ENCODE assay signal across 14 cellular contexts in the genomic region with DNA sequence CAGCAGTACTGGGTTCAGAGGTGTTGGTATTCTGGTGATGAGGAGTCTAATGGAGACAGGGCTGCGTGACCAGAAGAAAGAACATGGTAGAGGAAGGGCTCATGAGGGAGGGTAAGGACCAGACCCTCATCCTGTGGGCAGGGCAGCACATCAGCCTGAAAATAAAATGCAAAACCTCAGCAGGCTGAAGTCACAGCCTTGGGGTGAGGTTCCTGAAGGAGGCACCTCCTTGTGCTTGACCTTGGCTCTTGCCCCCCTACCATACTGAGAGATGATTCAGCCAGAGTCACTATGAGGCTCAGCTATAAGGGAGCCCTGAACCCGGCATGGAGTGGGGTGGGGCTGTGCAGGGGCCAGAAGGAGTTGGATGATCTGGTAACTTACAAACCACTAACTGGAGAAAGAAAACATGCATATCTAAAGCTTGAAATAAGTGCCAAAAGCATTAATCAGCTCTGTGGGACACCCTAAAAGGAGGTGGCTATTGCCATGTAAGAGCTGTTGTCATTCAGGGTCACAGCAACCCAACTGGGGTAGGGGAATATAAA.
DNase-seq lines count a peak whose midpoint lies in the region; ATAC-seq and TF ChIP-seq lines count a peak whose summit lies in the region.
"Had no signal": no experiment of that assay in that cellular context is flagged by ENCODE, and none has a peak within 500 bp of the region (broad histone marks: within the 10 kb centered on the region; RNA-seq: fewer than 3 reads in every experiment).

No MANE protein-coding gene starts in this region.

- ATAC-seq in HG02938 (IDR thresholded peaks at IDR 0.05; ENCODE audit: unreplicated experiment) (no peak), lower lobe of right lung (no peak)
- ATAC-seq: activated CD4-positive, CD25-positive, alpha-beta regulatory T cell treated with anti-CD3 and anti-CD28 coated beads, Interleukin-2, amount 50 U/mL, for 24 hours; activated T-helper 17 cell treated with anti-CD3 and anti-CD28 coated beads, Interleukin-2, amount 50 U/mL, for 72 hours; left lobe of liver had no signal

- no peaks in the 10 kb centered on the region for H3K9me3 ChIP-seq in lower lobe of right lung

- no peaks in the 10 kb centered on the region for H3K27me3 ChIP-seq in rectal smooth muscle tissue (ENCODE audit: control insufficient read depth, insufficient read depth, low read length)
- no peaks in the 10 kb centered on the region for H3K27me3 ChIP-seq in lower lobe of right lung (ENCODE audit: low read depth)

- H3K4me1 ChIP-seq in rectal smooth muscle tissue (ENCODE audit: control insufficient read depth, insufficient read depth, low read length) = no peaks in the 10 kb centered on the region
- peaks cover 41% of the 10 kb centered on the region for H3K4me1 ChIP-seq in lower lobe of right lung

- H3K27ac ChIP-seq in rectal smooth muscle tissue (ENCODE audit: low read depth, low read length) (peak overlapping the region; percentile 7), lower lobe of right lung (no peak overlapping the region)
- H3K27ac ChIP-seq: C4-2B had no signal

- no peak overlapping the region for H3K9ac ChIP-seq in rectal smooth muscle tissue (ENCODE audit: low read length)

- peak; percentile 58 for DNase-seq in AG20443 (ENCODE audit: low spot score)
- peak; percentile 28 for DNase-seq in T1000 (lab: John Stamatoyannopoulos, UW)
- DNase-seq in fibroblast of peridontal ligament (ENCODE audit: extremely low read depth) = peak; percentile 58
- DNase-seq in NCI-H187 (lab: John Stamatoyannopoulos, UW) = no peak
- no peak for DNase-seq in NK-92 treated with Interleukin-12 subunit alpha and Interleukin-12 subunit beta, amount 100 ng/mL, for 24 hours (lab: John Stamatoyannopoulos, UW)
- DNase-seq in lower lobe of right lung = no peak
- DNase-seq: NCI-H1417, NCI-H526 treated with DMSO at 0.1 percent for 48 hours had no signal

- H3K4me3 ChIP-seq in rectal smooth muscle tissue (ENCODE audit: low read length) (no peak overlapping the region), lower lobe of right lung (no peak overlapping the region)

- intact Hi-C loops in lower lobe of right lung (cut with DNase I) = no loop called here

- TF ChIP-seq CTCF in lower lobe of right lung (IDR thresholded peaks at IDR 0.05) = no peak

- H3K36me3 ChIP-seq in rectal smooth muscle tissue (ENCODE audit: control insufficient read depth, insufficient read depth, low read length) (no peaks in the 10 kb centered on the region), lower lobe of right lung (no peaks in the 10 kb centered on the region)

Comparison
In these comparisons a context has a peak if more than half of its experiments do, and no peak if none do; other contexts are left out.
1. DNase-seq: peak in AG20443 (single experiment), T1000 (single experiment) and fibroblast of peridontal ligament (single experiment); none in NCI-H187 (0 of 2), NK-92 treated with Interleukin-12 subunit alpha and Interleukin-12 subunit beta, amount 100 ng/mL, for 24 hours (single experiment) and lower lobe of right lung (single experiment).